Comparison of ENCODE assay signal across 8 cellular contexts in the genomic region with DNA sequence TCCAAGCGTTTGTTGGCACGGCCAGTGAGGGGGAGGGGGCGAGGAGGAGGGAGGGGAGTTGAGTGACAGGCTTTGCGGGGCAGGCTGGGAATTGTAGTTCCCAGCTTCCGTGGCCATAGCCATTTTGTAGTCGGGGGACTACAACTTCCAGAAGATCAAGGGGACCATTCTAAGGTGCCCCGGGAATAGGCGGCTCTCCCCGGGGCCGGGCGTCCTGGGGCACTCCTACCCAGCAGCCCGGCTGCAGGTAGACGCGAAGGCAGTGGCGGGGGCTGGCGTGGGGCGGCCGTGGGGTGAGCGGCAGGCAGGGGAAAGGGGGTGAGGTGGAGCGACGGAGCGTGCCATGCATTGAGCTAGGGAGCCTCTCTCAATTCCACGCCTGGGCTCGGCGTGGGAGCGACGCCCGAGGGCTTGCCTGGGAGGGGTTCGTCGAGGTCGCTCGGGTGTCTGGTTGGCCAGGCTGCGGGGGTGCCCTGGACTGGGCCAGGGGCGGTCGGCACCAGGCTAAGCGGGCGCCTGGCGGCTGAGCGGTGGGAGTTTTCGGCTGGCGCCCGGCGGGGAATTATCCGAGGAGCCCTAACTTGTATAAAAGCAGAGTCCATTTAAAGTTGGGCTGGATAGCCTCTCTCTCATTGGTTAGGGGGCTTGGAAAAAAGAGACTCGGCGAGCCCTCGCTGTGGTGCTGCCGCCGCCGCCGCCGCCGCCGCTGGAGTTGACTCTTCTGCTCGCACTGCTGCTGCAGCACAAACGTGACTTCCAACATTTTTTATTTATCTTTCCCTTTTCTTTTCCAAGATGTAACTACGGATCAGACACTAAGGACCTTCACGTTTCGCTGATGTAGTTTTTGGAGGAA.
DNase-seq lines count a peak whose midpoint lies in the region; ATAC-seq lines count a peak whose summit lies in the region.

A gene (plus strand): TSS at position 709 of the 856 bp plus-strand sequence. CDS start 471 bp downstream, outside the sequence.

- H3K27me3 Mint-ChIP-seq in central memory CD8-positive, alpha-beta T cell: no peaks in the 10 kb centered on the region

- peaks cover 29% of the 10 kb centered on the region for H3K36me3 Mint-ChIP-seq in central memory CD8-positive, alpha-beta T cell (ENCODE audit: insufficient read depth)

- H3K9me3 Mint-ChIP-seq in central memory CD8-positive, alpha-beta T cell: no peaks in the 10 kb centered on the region

- peak within 1 kb of the TSS; percentile 96 for H3K27ac Mint-ChIP-seq in central memory CD8-positive, alpha-beta T cell (ENCODE audit: low read depth)

- ATAC-seq in GM19043 (IDR thresholded peaks at IDR 0.05; ENCODE audit: low read depth, unreplicated experiment): peak; percentile 52
- peak; percentile 66 for ATAC-seq in HG03354 (IDR thresholded peaks at IDR 0.05; ENCODE audit: poor library complexity, severe bottlenecking, unreplicated experiment)
- ATAC-seq in activated CD4-positive, CD25-positive, alpha-beta regulatory T cell treated with anti-CD3 and anti-CD28 coated beads, Interleukin-2, amount 50 U/mL, for 24 hours: peak; percentile 61 to 62
- ATAC-seq in central memory CD8-positive, alpha-beta T cell (replicated peaks; ENCODE audit: extremely low read depth, poor library complexity, severe bottlenecking): peak; percentile 39

- DNase-seq in AG20443 (ENCODE audit: low spot score) (peak; percentile 96), NCI-H446 treated with DMSO at 0.1 percent for 48 hours (lab: John Stamatoyannopoulos, UW) (peak; percentile 92), islet precursor cell (peak; percentile 99)
- peak; percentile 85 to 88 for DNase-seq in central memory CD8-positive, alpha-beta T cell (ENCODE audit: low spot score in 2 of 2)
- peak; percentile 92 for DNase-seq in stimulated activated CD4-positive, alpha-beta T cell treated with anti-CD3 and anti-CD28 coated beads, Interleukin-12 subunit alpha, Interleukin-12 subunit beta, amount 100 ng/mL, for 4 hours

- H3K4me3 Mint-ChIP-seq in central memory CD8-positive, alpha-beta T cell: peak within 1 kb of the TSS; percentile 98

- peaks cover 37% of the 10 kb centered on the region for H3K4me1 Mint-ChIP-seq in central memory CD8-positive, alpha-beta T cell

Comparison
In these comparisons a context has a peak if more than half of its experiments do, and no peak if none do; other contexts are left out.
1. Peak in every context shown above with its lines: DNase-seq and ATAC-seq.